8 cellular contexts compared by ENCODE assay signal in genomic region chr1:243254233-243254926, GRCh38. TPM values are rescaled to one million over a fixed set of nuclear protein-coding genes. Genes with fewer than 3 reads are reported as not detected.
DNase-seq lines count a peak whose midpoint lies in the region; ATAC-seq, FAIRE-seq and TF ChIP-seq lines count a peak whose summit lies in the region.

No MANE protein-coding gene starts in this region.

- H3K27ac Mint-ChIP-seq in activated T-cell treated with anti-CD3 and anti-CD28 coated beads, Interleukin-2, amount 50 U/mL, for 72 hours: peak overlapping the region; percentile 93
- peak overlapping the region; percentile 98 to 99 (median 98) for H3K27ac Mint-ChIP-seq in nephron

- H3K4me1 ChIP-seq in OCI-LY3 (ENCODE audit: low read length) (peaks cover 21% of the 10 kb centered on the region), stomach smooth muscle (ENCODE audit: control insufficient read depth, insufficient read depth, low read length) (peaks cover 2% of the 10 kb centered on the region)

- peak overlapping the region; percentile 92 for H3K9ac ChIP-seq in OCI-LY3 (ENCODE audit: low read length)
- H3K9ac ChIP-seq in stomach smooth muscle (ENCODE audit: low read length in 2 of 2): peak overlapping the region; percentile 60 to 95

- H3K4me3 Mint-ChIP-seq in activated T-cell treated with anti-CD3 and anti-CD28 coated beads, Interleukin-2, amount 50 U/mL, for 72 hours: peak overlapping the region; percentile 98 to 100
- H3K4me3 Mint-ChIP-seq in nephron: peak overlapping the region; percentile 97 to 99 (median 99)

- ATAC-seq in HG03571 (IDR thresholded peaks at IDR 0.05; ENCODE audit: unreplicated experiment): peak; percentile 28
- peak; percentile 26 to 29 for ATAC-seq in activated T-cell treated with anti-CD3 and anti-CD28 coated beads, Interleukin-2, amount 50 U/mL, for 72 hours (replicated peaks in 1 of 2)

- peak overlapping the region; percentile 88 for H3K4me3 ChIP-seq in AG10803 (ENCODE audit: low read length)
- peak overlapping the region; percentile 85 for H3K4me3 ChIP-seq in OCI-LY3 (ENCODE audit: low read length)
- H3K4me3 ChIP-seq in fibroblast of pulmonary artery (replicated peaks; ENCODE audit: low read depth, low read length): peak overlapping the region; percentile 87
- peak overlapping the region; percentile 73 to 91 for H3K4me3 ChIP-seq in stomach smooth muscle (ENCODE audit: low read length in 2 of 2)

- peak overlapping the region; percentile 95 for H2AFZ ChIP-seq in OCI-LY3 (ENCODE audit: low read depth, low read length)

- no peaks in the 10 kb centered on the region for H3K9me3 ChIP-seq in OCI-LY3 (ENCODE audit: insufficient read depth, low read length)
- H3K9me3 ChIP-seq in stomach smooth muscle (ENCODE audit: control insufficient read depth in 2 of 2, low read length in 2 of 2): no peaks in the 10 kb centered on the region

- H3K79me2 ChIP-seq in OCI-LY3 (ENCODE audit: low read length): peaks cover 69% of the 10 kb centered on the region

- H3K27me3 Mint-ChIP-seq in activated T-cell treated with anti-CD3 and anti-CD28 coated beads, Interleukin-2, amount 50 U/mL, for 72 hours (ENCODE audit: low read depth): no peaks in the 10 kb centered on the region
- H3K27me3 Mint-ChIP-seq in nephron (ENCODE audit: low read depth): no peaks in the 10 kb centered on the region

- H3K27ac ChIP-seq in OCI-LY3 (ENCODE audit: low read length) (peak overlapping the region; percentile 90), stomach smooth muscle (ENCODE audit: low read length) (peak overlapping the region; percentile 89)

- DNase-seq in AG10803 (ENCODE audit: low read depth) (peak; percentile 64), GM19239 (ENCODE audit: insufficient read length, low spot score) (no peak), fibroblast of pulmonary artery (ENCODE audit: low read depth) (peak; percentile 69)
- peak; percentile 69 to 78 for DNase-seq in activated T-cell treated with anti-CD3 and anti-CD28 coated beads, Interleukin-2, amount 50 U/mL, for 72 hours

- H3K4me2 ChIP-seq in OCI-LY3 (ENCODE audit: low read length): peak overlapping the region; percentile 89

- H3K36me3 ChIP-seq in OCI-LY3 (replicated peaks; ENCODE audit: low read depth, low read length) (no peaks in the 10 kb centered on the region), stomach smooth muscle (ENCODE audit: control insufficient read depth in 2 of 2, insufficient read depth in 2 of 2, low read length in 2 of 2) (no peaks in the 10 kb centered on the region)

- H3K27me3 ChIP-seq in OCI-LY3 (ENCODE audit: low read depth, low read length) (no peaks in the 10 kb centered on the region), stomach smooth muscle (ENCODE audit: control insufficient read depth in 1 of 2, insufficient read depth in 2 of 2, low read length in 2 of 2) (no peaks in the 10 kb centered on the region)

- peaks cover 36% of the 10 kb centered on the region for H4K20me1 ChIP-seq in OCI-LY3 (ENCODE audit: insufficient read depth, low read length)

- peak; percentile 72 for FAIRE-seq in GM19239 (lab: Jason Lieb, UNC)

- H3K36me3 Mint-ChIP-seq in activated T-cell treated with anti-CD3 and anti-CD28 coated beads, Interleukin-2, amount 50 U/mL, for 72 hours (ENCODE audit: insufficient read depth in 2 of 2): peaks cover 4% of the 10 kb centered on the region in 2 donors
- peaks cover 9% of the 10 kb centered on the region for H3K36me3 Mint-ChIP-seq in nephron (ENCODE audit: low read depth)

- peaks cover 46% of the 10 kb centered on the region for H3K4me1 Mint-ChIP-seq in activated T-cell treated with anti-CD3 and anti-CD28 coated beads, Interleukin-2, amount 50 U/mL, for 72 hours (ENCODE audit: low read depth)
- peaks cover 32% of the 10 kb centered on the region for H3K4me1 Mint-ChIP-seq in nephron

- TF ChIP-seq CTCF in AG10803 (conservative IDR thresholded peaks at IDR 0.05; ENCODE audit: low read length) (no peak), OCI-LY3 (IDR thresholded peaks at IDR 0.05; ENCODE audit: low read depth, low read length) (no peak), fibroblast of pulmonary artery (IDR thresholded peaks at IDR 0.05; ENCODE audit: low read length, missing control alignments) (no peak), nephron (IDR thresholded peaks at IDR 0.05; ENCODE audit: unreplicated experiment in 3 of 3) (no peak)

- no peaks in the 10 kb centered on the region for H3K9me3 Mint-ChIP-seq in activated T-cell treated with anti-CD3 and anti-CD28 coated beads, Interleukin-2, amount 50 U/mL, for 72 hours
- H3K9me3 Mint-ChIP-seq in nephron: no peaks in the 10 kb centered on the region

RNA-seq across cellular contexts. Expression of gene CEP170, which starts 0.7 kb away (rescaled TPM):
- total RNA-seq in activated T-cell treated with anti-CD3 and anti-CD28 coated beads, Interleukin-2, amount 50 U/mL, for 72 hours: 10 to 100 TPM; 49.4 to 54.7 TPM

RNA-seq across cellular contexts. Expression of gene SDCCAG8, which starts 1.5 kb away (rescaled TPM):
- 10 to 100 TPM; 31.3 to 40.2 TPM for total RNA-seq in activated T-cell treated with anti-CD3 and anti-CD28 coated beads, Interleukin-2, amount 50 U/mL, for 72 hours
